ENCODE assay signal across 20 cellular contexts in the genomic region with DNA sequence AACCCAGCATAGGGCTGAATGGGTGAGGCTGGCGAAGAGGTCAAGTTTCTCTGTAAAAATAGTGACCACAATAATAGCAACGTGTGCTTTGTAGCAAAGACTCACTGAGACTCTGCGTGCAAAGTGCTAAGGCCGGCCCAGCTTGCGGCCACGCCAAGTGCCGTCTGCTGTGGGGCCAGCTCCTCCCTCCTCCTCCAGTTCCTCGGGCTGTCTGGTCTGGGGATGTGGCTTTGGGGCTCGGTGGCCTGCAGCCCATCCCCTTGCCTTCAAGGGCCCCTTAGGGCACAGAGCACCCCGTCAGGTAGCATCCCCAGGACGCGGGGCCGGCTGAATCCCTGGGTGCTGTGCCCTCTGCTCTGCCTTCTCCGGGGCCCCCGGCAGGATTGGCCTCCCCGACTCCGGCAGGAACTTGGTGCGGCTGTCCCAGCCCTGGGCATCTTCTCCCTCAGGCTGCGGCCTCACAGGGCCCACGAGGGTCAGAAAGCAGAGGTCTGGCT. TPM values are rescaled to one million over a fixed set of nuclear protein-coding genes. Genes with fewer than 3 reads are reported as not detected.
DNase-seq lines count a peak whose midpoint lies in the region; ATAC-seq, FAIRE-seq and TF ChIP-seq lines count a peak whose summit lies in the region.
"Had no signal": no experiment of that assay in that cellular context is flagged by ENCODE, and none has a peak within 500 bp of the region (broad histone marks: within the 10 kb centered on the region; RNA-seq: fewer than 3 reads in every experiment).

No MANE protein-coding gene starts in this region.

- DNase-seq in heart left ventricle, result peak in 1 of 5 donors; percentile 63
- DNase-seq in cardiac septum (ENCODE audit: low spot score), result no peak
- DNase-seq in pancreas, result no peak
- DNase-seq in inferior parietal cortex (ENCODE audit: extremely low spot score), result no peak
- DNase-seq in NCI-H1105 treated with DMSO at 0.1 percent for 48 hours (lab: John Stamatoyannopoulos, UW), result no peak
- DNase-seq: activated CD4-positive, alpha-beta T cell treated with anti-CD3 and anti-CD28 coated beads for 48 hours; brain microvascular endothelial cell; foreskin keratinocyte; HFFc6; mesendoderm; NCI-H1436 treated with DMSO at 0.1 percent for 48 hours; NCI-H69; T-cell; upper lobe of right lung had no signal

- H3K27ac ChIP-seq in heart left ventricle (peak overlapping the region in 1 of 12 donors; percentile 20), gastroesophageal sphincter (peak overlapping the region in 3 of 4 donors; percentile 39 to 60 (median 52)), pancreas (no peak overlapping the region)
- H3K27ac ChIP-seq: brain microvascular endothelial cell, C4-2B, coronary artery, foreskin keratinocyte, upper lobe of right lung had no signal

- no peaks in the 10 kb centered on the region for H3K9me3 ChIP-seq in heart left ventricle
- H3K9me3 ChIP-seq in gastroesophageal sphincter, result no peaks in the 10 kb centered on the region
- H3K9me3 ChIP-seq in pancreas, result no peaks in the 10 kb centered on the region
- H3K9me3 ChIP-seq: upper lobe of right lung had no signal

- H3K4me1 ChIP-seq in heart left ventricle, result peaks cover 0 to 10% (median 2%) of the 10 kb centered on the region in 12 donors
- peaks cover 0 to 18% (median 9%) of the 10 kb centered on the region in 3 donors for H3K4me1 ChIP-seq in gastroesophageal sphincter
- H3K4me1 ChIP-seq in pancreas, result no peaks in the 10 kb centered on the region
- H3K4me1 ChIP-seq: foreskin keratinocyte, upper lobe of right lung had no signal

- intact Hi-C loops in heart left ventricle (cut with DNase I), result loop anchor here in 2 of 10 donors (5.0 kb wide), 1 partner anchor 33 kb away; no protein-coding TSS in a partner anchor
- intact Hi-C loops in cardiac septum (cut with DNase I), result no loop called here
- intact Hi-C loops in pancreas (cut with DNase I), result no loop called here

- H3K4me3 ChIP-seq in heart left ventricle, result no peak overlapping the region
- H3K4me3 ChIP-seq in gastroesophageal sphincter, result no peak overlapping the region
- no peak overlapping the region for H3K4me3 ChIP-seq in pancreas
- H3K4me3 ChIP-seq: coronary artery, upper lobe of right lung had no signal

- H3K36me3 ChIP-seq in heart left ventricle (no peaks in the 10 kb centered on the region), gastroesophageal sphincter (no peaks in the 10 kb centered on the region), pancreas (no peaks in the 10 kb centered on the region)
- H3K36me3 ChIP-seq: brain microvascular endothelial cell, upper lobe of right lung had no signal

- peak in 3 of 4 donors; percentile 39 to 70 (median 41) for ATAC-seq in heart left ventricle
- peak; percentile 68 for ATAC-seq in gastroesophageal sphincter
- ATAC-seq in pancreas, result peak in 3 of 4 donors; percentile 15 to 34 (median 27)
- no peak for ATAC-seq in HG02623 (IDR thresholded peaks at IDR 0.05; ENCODE audit: unreplicated experiment)
- ATAC-seq in HG02759 (IDR thresholded peaks at IDR 0.05; ENCODE audit: unreplicated experiment), result no peak
- ATAC-seq: foreskin keratinocyte, T-cell, upper lobe of right lung had no signal

- TF ChIP-seq CTCF in heart left ventricle (IDR thresholded peaks at IDR 0.05), result no peak
- TF ChIP-seq CTCF in gastroesophageal sphincter (IDR thresholded peaks at IDR 0.05), result no peak
- TF ChIP-seq CTCF in pancreas (IDR thresholded peaks at IDR 0.05), result no peak

- TF ChIP-seq POLR2A in heart left ventricle (IDR thresholded peaks at IDR 0.05) (no peak), gastroesophageal sphincter (IDR thresholded peaks at IDR 0.05) (no peak)

- 69 to 77% (median 71%) methylated on average over 18 to 20 of the region's 20 CpGs for WGBS in heart left ventricle, 4 donors
- WGBS in gastroesophageal sphincter (ENCODE audit: low coverage in 1 of 2), 2 donors, result 51% methylated on average over 2 of the region's 20 CpGs; no CpG with 5 or more reads in 1 of the 2 donors
- 78 to 81% methylated on average over 20 of the region's 20 CpGs for WGBS in pancreas, 2 donors

- H3K27me3 ChIP-seq in heart left ventricle, result no peaks in the 10 kb centered on the region
- no peaks in the 10 kb centered on the region for H3K27me3 ChIP-seq in gastroesophageal sphincter
- no peaks in the 10 kb centered on the region for H3K27me3 ChIP-seq in pancreas
- H3K27me3 ChIP-seq: brain microvascular endothelial cell, upper lobe of right lung had no signal

- TF ChIP-seq EP300 in gastroesophageal sphincter (IDR thresholded peaks at IDR 0.05), result no peak

- no peak for FAIRE-seq in pancreas (lab: Jason Lieb, UNC)
- FAIRE-seq: endometrium had no signal

RNA-seq across cellular contexts. Expression of gene FAM20C, which starts 7.6 kb away (rescaled TPM):
- total RNA-seq in heart left ventricle (10 to 100 TPM; 16.7 to 52.0 (median 21.0) TPM), cardiac septum (30.2 TPM), gastroesophageal sphincter (10 to 100 TPM; 41.9 to 87.5 (median 73.6) TPM), pancreas (10 to 100 TPM in 3 of 6 donors, 1 to 10 TPM in 3; 8.9 to 43.1 (median 11.2) TPM)
- polyA plus RNA-seq in heart left ventricle (10 to 100 TPM; 11.1 to 21.0 TPM), pancreas (10 to 100 TPM; 14.2 to 16.9 TPM)

Comparison
In these comparisons a context has a peak if more than half of its experiments do, and no peak if none do; other contexts are left out.
1. ATAC-seq: peak in heart left ventricle (3 of 4), gastroesophageal sphincter (single experiment) and pancreas (3 of 4); none in HG02623 (single experiment) and HG02759 (single experiment).
2. H3K27ac ChIP-seq: peak in gastroesophageal sphincter (3 of 4); none in pancreas (0 of 4).